In genomic region chr1:45236136-45236535, GRCh38 we compare ENCODE assay signal across 25 cellular contexts.
"Had no signal": no experiment of that assay in that cellular context is flagged by ENCODE, and none has a peak within 500 bp of the region (broad histone marks: within the 10 kb centered on the region; RNA-seq: fewer than 3 reads in every experiment).

No MANE protein-coding gene starts in this region.

- H3K27ac ChIP-seq: colonic mucosa, epithelial cell of prostate, esophagus squamous epithelium, gastrocnemius medialis, heart right ventricle, left lung had no signal

- H3K36me3 ChIP-seq: colonic mucosa, esophagus squamous epithelium, gastrocnemius medialis, heart right ventricle, left lung had no signal

- H3K9me3 Mint-ChIP-seq: effector memory CD8-positive, alpha-beta T cell had no signal

- H3K27ac Mint-ChIP-seq: dendritic cell treated with granulocyte-macrophage colony-stimulating factor and Interleukin-4, amounts not matched to agents 40 ng/mL and 50 ng/mL, for 4 days; effector memory CD8-positive, alpha-beta T cell; endodermal cell; memory B cell; naive thymus-derived CD4-positive, alpha-beta T cell had no signal

- H3K4me3 Mint-ChIP-seq: dendritic cell treated with granulocyte-macrophage colony-stimulating factor and Interleukin-4, amounts not matched to agents 40 ng/mL and 50 ng/mL, for 4 days; effector memory CD8-positive, alpha-beta T cell; endodermal cell; memory B cell; naive thymus-derived CD4-positive, alpha-beta T cell had no signal

- DNase-seq: colonic mucosa; cortex of kidney; effector CD8-positive, alpha-beta T cell; effector memory CD8-positive, alpha-beta T cell; endodermal cell; erythroblast; esophagus squamous epithelium; foreskin fibroblast; foreskin melanocyte; gastrocnemius medialis; glutamatergic neuron; head of caudate nucleus; heart right ventricle; hippocampal formation; left cardiac atrium; left lung; left ventricle myocardium superior; mammary epithelial cell; mesendoderm; midbrain; naive thymus-derived CD4-positive, alpha-beta T cell had no signal

- H3K4me1 Mint-ChIP-seq: endodermal cell; memory B cell; naive thymus-derived CD4-positive, alpha-beta T cell had no signal

- H3K27me3 Mint-ChIP-seq: dendritic cell treated with granulocyte-macrophage colony-stimulating factor and Interleukin-4, amounts not matched to agents 40 ng/mL and 50 ng/mL, for 4 days; effector memory CD8-positive, alpha-beta T cell; naive thymus-derived CD4-positive, alpha-beta T cell had no signal

- H3K4me3 ChIP-seq: colonic mucosa, esophagus squamous epithelium, gastrocnemius medialis, heart right ventricle, left lung, lung had no signal

- H3K27me3 ChIP-seq: colonic mucosa, esophagus squamous epithelium, gastrocnemius medialis, heart right ventricle, left lung had no signal

- H3K9me3 ChIP-seq: colonic mucosa, gastrocnemius medialis, left lung had no signal

- H3K4me1 ChIP-seq: colonic mucosa, esophagus squamous epithelium, gastrocnemius medialis, heart right ventricle, left lung had no signal
